ENCODE assay signal across 1 cellular context in the genomic region with DNA sequence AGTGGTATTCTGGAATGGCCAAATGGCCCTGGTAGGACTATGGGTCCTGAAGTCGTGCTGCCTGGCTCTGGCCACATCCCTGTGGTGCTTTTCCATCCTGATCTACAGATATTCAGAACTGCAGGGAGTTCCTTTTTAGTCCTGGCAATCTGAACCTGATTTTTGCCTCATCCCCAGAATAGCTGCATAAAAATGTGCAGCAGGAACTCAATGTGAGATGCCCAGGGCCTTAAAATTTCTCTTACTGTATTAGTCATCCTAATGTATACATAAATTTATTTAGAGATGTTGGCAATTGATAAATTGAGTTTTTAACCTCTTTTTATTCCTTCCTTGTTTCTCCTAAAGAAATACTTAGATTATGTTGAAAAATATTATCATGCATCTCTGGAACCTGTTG.
TF ChIP-seq lines count a peak whose summit lies in the region.

No MANE protein-coding gene starts in this region.

TF ChIP-seq in GM23338, 12 proteins besides CTCF, POLR2A, EP300 and RAD21 (continued from another document):
- TF ChIP-seq, protein P1, sequence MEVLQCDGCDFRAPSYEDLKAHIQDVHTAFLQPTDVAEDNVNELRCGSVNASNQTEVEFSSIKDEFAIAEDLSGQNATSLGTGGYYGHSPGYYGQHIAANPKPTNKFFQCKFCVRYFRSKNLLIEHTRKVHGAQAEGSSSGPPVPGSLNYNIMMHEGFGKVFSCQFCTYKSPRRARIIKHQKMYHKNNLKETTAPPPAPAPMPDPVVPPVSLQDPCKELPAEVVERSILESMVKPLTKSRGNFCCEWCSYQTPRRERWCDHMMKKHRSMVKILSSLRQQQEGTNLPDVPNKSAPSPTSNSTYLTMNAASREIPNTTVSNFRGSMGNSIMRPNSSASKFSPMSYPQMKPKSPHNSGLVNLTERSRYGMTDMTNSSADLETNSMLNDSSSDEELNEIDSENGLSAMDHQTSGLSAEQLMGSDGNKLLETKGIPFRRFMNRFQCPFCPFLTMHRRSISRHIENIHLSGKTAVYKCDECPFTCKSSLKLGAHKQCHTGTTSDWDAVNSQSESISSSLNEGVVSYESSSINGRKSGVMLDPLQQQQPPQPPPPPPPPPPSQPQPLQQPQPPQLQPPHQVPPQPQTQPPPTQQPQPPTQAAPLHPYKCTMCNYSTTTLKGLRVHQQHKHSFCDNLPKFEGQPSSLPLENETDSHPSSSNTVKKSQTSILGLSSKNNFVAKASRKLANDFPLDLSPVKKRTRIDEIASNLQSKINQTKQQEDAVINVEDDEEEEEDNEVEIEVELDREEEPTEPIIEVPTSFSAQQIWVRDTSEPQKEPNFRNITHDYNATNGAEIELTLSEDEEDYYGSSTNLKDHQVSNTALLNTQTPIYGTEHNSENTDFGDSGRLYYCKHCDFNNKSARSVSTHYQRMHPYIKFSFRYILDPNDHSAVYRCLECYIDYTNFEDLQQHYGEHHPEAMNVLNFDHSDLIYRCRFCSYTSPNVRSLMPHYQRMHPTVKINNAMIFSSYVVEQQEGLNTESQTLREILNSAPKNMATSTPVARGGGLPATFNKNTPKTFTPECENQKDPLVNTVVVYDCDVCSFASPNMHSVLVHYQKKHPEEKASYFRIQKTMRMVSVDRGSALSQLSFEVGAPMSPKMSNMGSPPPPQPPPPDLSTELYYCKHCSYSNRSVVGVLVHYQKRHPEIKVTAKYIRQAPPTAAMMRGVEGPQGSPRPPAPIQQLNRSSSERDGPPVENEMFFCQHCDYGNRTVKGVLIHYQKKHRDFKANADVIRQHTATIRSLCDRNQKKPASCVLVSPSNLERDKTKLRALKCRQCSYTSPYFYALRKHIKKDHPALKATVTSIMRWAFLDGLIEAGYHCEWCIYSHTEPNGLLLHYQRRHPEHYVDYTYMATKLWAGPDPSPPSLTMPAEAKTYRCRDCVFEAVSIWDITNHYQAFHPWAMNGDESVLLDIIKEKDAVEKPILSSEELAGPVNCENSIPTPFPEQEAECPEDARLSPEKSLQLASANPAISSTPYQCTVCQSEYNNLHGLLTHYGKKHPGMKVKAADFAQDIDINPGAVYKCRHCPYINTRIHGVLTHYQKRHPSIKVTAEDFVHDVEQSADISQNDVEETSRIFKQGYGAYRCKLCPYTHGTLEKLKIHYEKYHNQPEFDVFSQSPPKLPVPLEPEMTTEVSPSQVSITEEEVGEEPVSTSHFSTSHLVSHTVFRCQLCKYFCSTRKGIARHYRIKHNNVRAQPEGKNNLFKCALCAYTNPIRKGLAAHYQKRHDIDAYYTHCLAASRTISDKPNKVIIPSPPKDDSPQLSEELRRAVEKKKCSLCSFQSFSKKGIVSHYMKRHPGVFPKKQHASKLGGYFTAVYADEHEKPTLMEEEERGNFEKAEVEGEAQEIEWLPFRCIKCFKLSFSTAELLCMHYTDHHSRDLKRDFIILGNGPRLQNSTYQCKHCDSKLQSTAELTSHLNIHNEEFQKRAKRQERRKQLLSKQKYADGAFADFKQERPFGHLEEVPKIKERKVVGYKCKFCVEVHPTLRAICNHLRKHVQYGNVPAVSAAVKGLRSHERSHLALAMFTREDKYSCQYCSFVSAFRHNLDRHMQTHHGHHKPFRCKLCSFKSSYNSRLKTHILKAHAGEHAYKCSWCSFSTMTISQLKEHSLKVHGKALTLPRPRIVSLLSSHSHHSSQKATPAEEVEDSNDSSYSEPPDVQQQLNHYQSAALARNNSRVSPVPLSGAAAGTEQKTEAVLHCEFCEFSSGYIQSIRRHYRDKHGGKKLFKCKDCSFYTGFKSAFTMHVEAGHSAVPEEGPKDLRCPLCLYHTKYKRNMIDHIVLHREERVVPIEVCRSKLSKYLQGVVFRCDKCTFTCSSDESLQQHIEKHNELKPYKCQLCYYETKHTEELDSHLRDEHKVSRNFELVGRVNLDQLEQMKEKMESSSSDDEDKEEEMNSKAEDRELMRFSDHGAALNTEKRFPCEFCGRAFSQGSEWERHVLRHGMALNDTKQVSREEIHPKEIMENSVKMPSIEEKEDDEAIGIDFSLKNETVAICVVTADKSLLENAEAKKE (CRISPR knock-in tag; IDR thresholded peaks at IDR 0.05) = no peak
- TF ChIP-seq ZNF114 (CRISPR knock-in tag; IDR thresholded peaks at IDR 0.05) (no peak), STAT1 (IDR thresholded peaks at IDR 0.05; ENCODE audit: unreplicated experiment) (no peak), NANOG (IDR thresholded peaks at IDR 0.05; ENCODE audit: borderline replicate concordance) (no peak), JUNB (IDR thresholded peaks at IDR 0.05; ENCODE audit: unreplicated experiment) (no peak), EZH2phosphoT487 (IDR thresholded peaks at IDR 0.05; ENCODE audit: unreplicated experiment) (no peak)
TF ChIP-seq in GM23338: peak in this region for 0.
